In the genomic region with DNA sequence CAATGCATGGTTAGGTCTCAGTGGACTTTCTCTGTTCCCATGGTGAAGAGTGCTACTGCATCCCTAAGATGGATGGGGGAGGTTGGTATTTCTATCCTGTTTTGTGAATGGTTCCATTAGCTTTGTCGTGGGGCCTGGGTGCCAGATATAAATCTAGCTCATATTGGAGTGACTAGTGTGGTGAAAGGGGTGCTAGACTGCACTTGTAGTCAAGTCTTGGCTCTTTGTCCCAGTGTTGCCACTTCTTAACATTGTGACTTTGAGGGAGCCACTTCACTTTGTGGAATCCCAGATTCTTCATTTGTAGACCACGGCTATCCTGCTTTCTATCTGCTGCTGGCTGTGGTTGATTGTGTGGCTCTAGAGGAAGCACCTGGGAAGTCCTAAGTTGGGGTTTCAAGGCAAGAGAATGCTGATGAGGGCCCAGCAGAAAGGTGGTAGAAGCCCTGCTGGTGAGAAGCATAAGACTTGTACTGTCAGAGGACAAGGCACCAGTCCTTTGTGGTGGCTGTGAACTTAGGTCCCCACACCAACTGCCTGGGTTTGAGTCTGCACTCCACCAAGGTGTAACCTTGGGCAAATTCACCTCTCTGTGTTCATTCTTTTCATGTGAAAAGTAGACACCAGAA, we compare ENCODE assay signal across 14 cellular contexts. TPM values are rescaled to one million over a fixed set of nuclear protein-coding genes. Genes with fewer than 3 reads are reported as not detected.
A peak's percentile ranks its signal among the peaks of the same experiment; 100 is the strongest.
DNase-seq lines count a peak whose midpoint lies in the region; ATAC-seq and TF ChIP-seq lines count a peak whose summit lies in the region.
"Had no signal": no experiment of that assay in that cellular context is flagged by ENCODE, and none has a peak within 500 bp of the region (broad histone marks: within the 10 kb centered on the region; RNA-seq: fewer than 3 reads in every experiment).

No MANE protein-coding gene starts in this region.

- no TSS peak for BruUV-seq in Calu3 (replicated peaks; lab: Mats Ljungman, UMichigan)

- no peaks in the 10 kb centered on the region for H3K9me3 Mint-ChIP-seq in CD14-positive monocyte
- no peaks in the 10 kb centered on the region for H3K9me3 Mint-ChIP-seq in Calu3 (ENCODE audit: low read depth, unreplicated experiment)
- H3K9me3 Mint-ChIP-seq in activated T-helper 2 cell treated with anti-CD3 and anti-CD28 coated beads, Interferon-gamma antibody, Interleukin-2, Interleukin-4, amounts not matched to agents 10 μg/mL and 5 μg/mL and 100 μg/mL, durations not matched to agents 14 hours and 24 hours and 36 hours: no peaks in the 10 kb centered on the region
- H3K9me3 Mint-ChIP-seq in memory B cell: no peaks in the 10 kb centered on the region

- H3K4me3 ChIP-seq in left lung: no peak overlapping the region
- H3K4me3 ChIP-seq: breast epithelium had no signal

- DNase-seq in CD14-positive monocyte (ENCODE audit: low spot score) (no peak), Calu3 (no peak), memory B cell (ENCODE audit: low spot score in 2 of 2) (no peak), left lung (no peak)
- DNase-seq in activated T-helper 2 cell treated with anti-CD3 and anti-CD28 coated beads, Interferon-gamma antibody, Interleukin-2, Interleukin-4, amounts not matched to agents 10 μg/mL and 5 μg/mL and 100 μg/mL, durations not matched to agents 14 hours and 24 hours and 36 hours (ENCODE audit: low spot score): no peak
- DNase-seq: activated naive CD4-positive, alpha-beta T cell; DMS79; NCI-H2029; NCI-H524; OCI-M1; substantia nigra had no signal

- CTCF ChIA-PET in Calu3 (lab: Charles Lee): interaction anchor here (0.6 to 1.3 kb wide), 2 partner anchors 28 to 1109 kb away, joined by 3 read pairs; no protein-coding TSS in a partner anchor

- H3K4me1 ChIP-seq in left lung: peaks cover 0 to 11% of the 10 kb centered on the region in 2 donors
- H3K4me1 ChIP-seq: breast epithelium had no signal

- H3K27ac Mint-ChIP-seq in CD14-positive monocyte (peak overlapping the region in 5 of 7 donors; percentile 5 to 74 (median 44)), Calu3 (ENCODE audit: unreplicated experiment) (peak overlapping the region; percentile 52), memory B cell (peak overlapping the region; percentile 70)
- peak overlapping the region; percentile 51 for H3K27ac Mint-ChIP-seq in activated T-helper 2 cell treated with anti-CD3 and anti-CD28 coated beads, Interferon-gamma antibody, Interleukin-2, Interleukin-4, amounts not matched to agents 10 μg/mL and 5 μg/mL and 100 μg/mL, durations not matched to agents 14 hours and 24 hours and 36 hours

- ATAC-seq in memory B cell (ENCODE audit: low read depth) (no peak), left lung (no peak), HG03025 (IDR thresholded peaks at IDR 0.05; ENCODE audit: low FRiP score, unreplicated experiment) (no peak), HG03135 (IDR thresholded peaks at IDR 0.05; ENCODE audit: unreplicated experiment) (no peak)

- H3K9me3 ChIP-seq in left lung: no peaks in the 10 kb centered on the region
- H3K9me3 ChIP-seq: breast epithelium had no signal

- peaks cover 0 to 6% of the 10 kb centered on the region in 2 donors for H3K36me3 ChIP-seq in left lung
- H3K36me3 ChIP-seq: breast epithelium had no signal

- no peaks in the 10 kb centered on the region for H3K27me3 ChIP-seq in left lung
- H3K27me3 ChIP-seq: breast epithelium had no signal

- intact Hi-C loops in CD14-positive monocyte (cut with micrococcal nuclease): no loop called here
- intact Hi-C loops in Calu3 (cut with micrococcal nuclease; ENCODE audit: unreplicated experiment): loop anchor here (10.0 kb wide), 1 partner anchor 178 kb away; no protein-coding TSS in a partner anchor
- intact Hi-C loops in activated T-helper 2 cell treated with anti-CD3 and anti-CD28 coated beads, Interferon-gamma antibody, Interleukin-2, Interleukin-4, amounts not matched to agents 10 μg/mL and 5 μg/mL and 100 μg/mL, durations not matched to agents 14 hours and 24 hours and 36 hours (cut with micrococcal nuclease): no loop called here
- intact Hi-C loops in left lung (cut with DNase I): no loop called here

- H3K4me3 Mint-ChIP-seq in CD14-positive monocyte (no peak overlapping the region), Calu3 (ENCODE audit: low read depth, unreplicated experiment) (no peak overlapping the region), memory B cell (no peak overlapping the region)
- H3K4me3 Mint-ChIP-seq in activated T-helper 2 cell treated with anti-CD3 and anti-CD28 coated beads, Interferon-gamma antibody, Interleukin-2, Interleukin-4, amounts not matched to agents 10 μg/mL and 5 μg/mL and 100 μg/mL, durations not matched to agents 14 hours and 24 hours and 36 hours (ENCODE audit: low read depth): no peak overlapping the region

- peaks cover 36 to 57% of the 10 kb centered on the region in 2 donors for H3K36me3 Mint-ChIP-seq in CD14-positive monocyte
- peaks cover 23% of the 10 kb centered on the region for H3K36me3 Mint-ChIP-seq in Calu3 (ENCODE audit: insufficient read depth, unreplicated experiment)
- peaks cover 58% of the 10 kb centered on the region for H3K36me3 Mint-ChIP-seq in activated T-helper 2 cell treated with anti-CD3 and anti-CD28 coated beads, Interferon-gamma antibody, Interleukin-2, Interleukin-4, amounts not matched to agents 10 μg/mL and 5 μg/mL and 100 μg/mL, durations not matched to agents 14 hours and 24 hours and 36 hours (ENCODE audit: low read depth)
- peaks cover 19% of the 10 kb centered on the region for H3K36me3 Mint-ChIP-seq in memory B cell

- TF ChIP-seq CTCF in CD14-positive monocyte (IDR thresholded peaks at IDR 0.05) (no peak), Calu3 (IDR thresholded peaks at IDR 0.05; ENCODE audit: unreplicated experiment) (no peak), left lung (IDR thresholded peaks at IDR 0.05) (no peak)

- H3K27me3 Mint-ChIP-seq in CD14-positive monocyte (ENCODE audit: low read depth in 3 of 3): no peaks in the 10 kb centered on the region
- no peaks in the 10 kb centered on the region for H3K27me3 Mint-ChIP-seq in Calu3 (ENCODE audit: unreplicated experiment)
- H3K27me3 Mint-ChIP-seq in activated T-helper 2 cell treated with anti-CD3 and anti-CD28 coated beads, Interferon-gamma antibody, Interleukin-2, Interleukin-4, amounts not matched to agents 10 μg/mL and 5 μg/mL and 100 μg/mL, durations not matched to agents 14 hours and 24 hours and 36 hours (ENCODE audit: low read depth): no peaks in the 10 kb centered on the region
- H3K27me3 Mint-ChIP-seq in memory B cell: no peaks in the 10 kb centered on the region

- no peak overlapping the region for H3K27ac ChIP-seq in left lung
- H3K27ac ChIP-seq: breast epithelium had no signal

- H3K4me1 Mint-ChIP-seq in CD14-positive monocyte: peaks cover 12% of the 10 kb centered on the region
- peaks cover 53% of the 10 kb centered on the region for H3K4me1 Mint-ChIP-seq in Calu3 (ENCODE audit: low read depth, unreplicated experiment)
- peaks cover 42% of the 10 kb centered on the region for H3K4me1 Mint-ChIP-seq in activated T-helper 2 cell treated with anti-CD3 and anti-CD28 coated beads, Interferon-gamma antibody, Interleukin-2, Interleukin-4, amounts not matched to agents 10 μg/mL and 5 μg/mL and 100 μg/mL, durations not matched to agents 14 hours and 24 hours and 36 hours (ENCODE audit: low read depth)
- H3K4me1 Mint-ChIP-seq in memory B cell: peaks cover 28% of the 10 kb centered on the region

RNA-seq across cellular contexts. Expression of a gene that starts 44.1 kb away (rescaled TPM):
- polyA plus RNA-seq in CD14-positive monocyte: 10 to 100 TPM in 1 of 2 donors, 1 to 10 TPM in 1; 8.5 to 14.3 TPM
- 82.4 and 92.7 TPM in 2 replicates for total RNA-seq in Calu3 (2022)
- 35.6 and 36.2 TPM in 2 replicates for total RNA-seq in activated T-helper 2 cell treated with anti-CD3 and anti-CD28 coated beads, Interferon-gamma antibody, Interleukin-2, Interleukin-4, amounts not matched to agents 10 μg/mL and 5 μg/mL and 100 μg/mL, durations not matched to agents 14 hours and 24 hours and 36 hours
- 10 to 100 TPM; 49.7 to 52.9 TPM for total RNA-seq in left lung
